17 cellular contexts compared by ENCODE assay signal in genomic region chr6:131169613-131170012, GRCh38. TPM values are rescaled to one million over a fixed set of nuclear protein-coding genes. Genes with fewer than 3 reads are reported as not detected.
DNase-seq lines count a peak whose midpoint lies in the region; ATAC-seq and TF ChIP-seq lines count a peak whose summit lies in the region.
"Had no signal": no experiment of that assay in that cellular context is flagged by ENCODE, and none has a peak within 500 bp of the region (broad histone marks: within the 10 kb centered on the region; RNA-seq: fewer than 3 reads in every experiment).

No MANE protein-coding gene starts in this region.

- H3K79me2 ChIP-seq in H9 (ENCODE audit: insufficient read depth, low read length) (no peaks in the 10 kb centered on the region), neural cell (replicated peaks; ENCODE audit: insufficient read depth, low read length) (no peaks in the 10 kb centered on the region)

- no peaks in the 10 kb centered on the region for H3F3A ChIP-seq in neural cell (ENCODE audit: insufficient read depth, low read length, poor library complexity, severe bottlenecking)

- H2BK20ac ChIP-seq in H9 (ENCODE audit: low read depth, low read length, poor library complexity, severe bottlenecking): no peak overlapping the region

- peak overlapping the region; percentile 50 for H2AK5ac ChIP-seq in H9 (ENCODE audit: insufficient read length, low read length)

- no peaks in the 10 kb centered on the region for H3K23me2 ChIP-seq in H9 (ENCODE audit: insufficient read length, low read depth, low read length, poor library complexity, severe bottlenecking)

- intact Hi-C loops in MCF 10A (cut with micrococcal nuclease): loop anchor here (5.0 kb wide), 2 partner anchors 52 to 282 kb away; no protein-coding TSS in a partner anchor
- intact Hi-C loops in left lung (cut with DNase I): no loop called here

- H2BK5ac ChIP-seq in H9 (ENCODE audit: insufficient read length, low read length): no peak overlapping the region

- no TSS peak for BruUV-seq in MCF 10A (replicated peaks; lab: Mats Ljungman, UMichigan)

- no peak overlapping the region for H3K9ac ChIP-seq in H9 (ENCODE audit: extremely low read depth, insufficient read length, low read length)
- no peak overlapping the region for H3K9ac ChIP-seq in neural cell (ENCODE audit: low read length)
- H3K9ac ChIP-seq: BLaER1 treated with 17β-estradiol and CSF1 and Interleukin-3, amounts not matched to agents 10 nM and 100 nM had no signal

- no peaks in the 10 kb centered on the region for H3K27me3 ChIP-seq in H9 (ENCODE audit: insufficient read depth, low read length)
- no peaks in the 10 kb centered on the region for H3K27me3 ChIP-seq in neural cell (ENCODE audit: insufficient read depth, low read depth, low read length)
- no peaks in the 10 kb centered on the region for H3K27me3 ChIP-seq in left lung
- H3K27me3 ChIP-seq: BLaER1 treated with 17β-estradiol and CSF1 and Interleukin-3, amounts not matched to agents 10 nM and 100 nM had no signal

- no peaks in the 10 kb centered on the region for H3K9me2 ChIP-seq in neural cell (ENCODE audit: insufficient read depth, low read length)

- H4K8ac ChIP-seq in H9 (replicated peaks; ENCODE audit: insufficient read length, low read depth, low read length): no peak overlapping the region

- H4K5ac ChIP-seq in H9 (ENCODE audit: insufficient read length, low read depth, low read length): no peak overlapping the region

- no peaks in the 10 kb centered on the region for H3K27me3 Mint-ChIP-seq in H9 (ENCODE audit: low read depth)
- H3K27me3 Mint-ChIP-seq in T-helper 17 cell: no peaks in the 10 kb centered on the region
- no peaks in the 10 kb centered on the region for H3K27me3 Mint-ChIP-seq in MCF 10A (ENCODE audit: insufficient read depth, unreplicated experiment)
- H3K27me3 Mint-ChIP-seq: B cell; CD4-positive, alpha-beta T cell had no signal

- H3K79me1 ChIP-seq in H9 (ENCODE audit: insufficient read depth, low read depth, low read length, poor library complexity, severe bottlenecking): no peaks in the 10 kb centered on the region

- H3K36me3 ChIP-seq in neural cell (ENCODE audit: insufficient read depth, low read length): no peaks in the 10 kb centered on the region
- peaks cover 0 to 4% of the 10 kb centered on the region in 2 donors for H3K36me3 ChIP-seq in left lung

- H3K14ac ChIP-seq in H9 (ENCODE audit: insufficient read depth, low read length): no peak overlapping the region

- no peak for TF ChIP-seq RAD21 in neural cell (conservative IDR thresholded peaks at IDR 0.05)

- H3K4ac ChIP-seq in H9 (ENCODE audit: low read depth, low read length): no peak overlapping the region

- H3K9me3 ChIP-seq in H9 (ENCODE audit: control insufficient read depth, low read depth, low read length) (no peaks in the 10 kb centered on the region), T-helper 17 cell (ENCODE audit: control insufficient read depth, low read length, poor library complexity, severe bottlenecking) (no peaks in the 10 kb centered on the region), neural cell (ENCODE audit: low read length) (no peaks in the 10 kb centered on the region), left lung (no peaks in the 10 kb centered on the region)
- H3K9me3 ChIP-seq: A549; BLaER1 treated with 17β-estradiol and CSF1 and Interleukin-3, amounts not matched to agents 10 nM and 100 nM; Caco-2 had no signal

- H3K4me3 ChIP-seq in neural cell (ENCODE audit: low read length) (no peak overlapping the region), left lung (no peak overlapping the region)
- H3K4me3 ChIP-seq: A549; BLaER1 treated with 17β-estradiol and CSF1 and Interleukin-3, amounts not matched to agents 10 nM and 100 nM had no signal

- no peak overlapping the region for H3K23ac ChIP-seq in H9 (ENCODE audit: insufficient read length, low read depth, low read length)

- H3K4me3 Mint-ChIP-seq in H9 (no peak overlapping the region), T-helper 17 cell (no peak overlapping the region), MCF 10A (ENCODE audit: unreplicated experiment) (no peak overlapping the region)
- H3K4me3 Mint-ChIP-seq: B cell; CD4-positive, alpha-beta T cell; CD8-positive, alpha-beta T cell had no signal

- POLR2A ChIA-PET in MCF 10A (lab: Yijun Ruan, JAX): no interaction called here

- no peak overlapping the region for H4K91ac ChIP-seq in H9 (ENCODE audit: insufficient read length, low read depth, low read length)

- no peaks in the 10 kb centered on the region for H3K4me1 ChIP-seq in H9 (ENCODE audit: insufficient read depth, low read length)
- H3K4me1 ChIP-seq in left lung: no peaks in the 10 kb centered on the region
- H3K4me1 ChIP-seq: A549; BLaER1 treated with 17β-estradiol and CSF1 and Interleukin-3, amounts not matched to agents 10 nM and 100 nM had no signal

- ATAC-seq in T-helper 17 cell (no peak), left lung (no peak)
- ATAC-seq: A549; CD8-positive, alpha-beta T cell had no signal

- 0 out of 7 replicates have a peak, but pooled peaks cover 0 to 7% (median 0%) of the 10 kb centered on the region in 3 experiments for H3K36me3 Mint-ChIP-seq in H9 (ENCODE audit: insufficient read depth in 1 of 3, low read depth in 3 of 3)
- peaks cover 12% of the 10 kb centered on the region for H3K36me3 Mint-ChIP-seq in T-helper 17 cell (ENCODE audit: low read depth)
- H3K36me3 Mint-ChIP-seq in MCF 10A (ENCODE audit: insufficient read depth, unreplicated experiment): no peaks in the 10 kb centered on the region

- H3K56ac ChIP-seq in H9 (ENCODE audit: insufficient read length, low read depth, low read length): no peak overlapping the region

- H2BK15ac ChIP-seq in H9 (ENCODE audit: low read depth, low read length): no peak overlapping the region

- H3K4me1 Mint-ChIP-seq in H9: peaks cover 4 to 5% of the 10 kb centered on the region in 2 experiments
- peaks cover 6% of the 10 kb centered on the region for H3K4me1 Mint-ChIP-seq in T-helper 17 cell
- peaks cover 7% of the 10 kb centered on the region for H3K4me1 Mint-ChIP-seq in MCF 10A (ENCODE audit: insufficient read depth, unreplicated experiment)
- H3K4me1 Mint-ChIP-seq: B cell had no signal

- H2AFZ ChIP-seq in H9 (ENCODE audit: low read length) (no peak overlapping the region), neural cell (ENCODE audit: low read depth, low read length) (no peak overlapping the region)

- no peak overlapping the region for H2BK12ac ChIP-seq in H9 (ENCODE audit: insufficient read length, low read depth, low read length)

- H3K18ac ChIP-seq in H9 (ENCODE audit: insufficient read length, low read depth, low read length): no peak overlapping the region

- no peaks in the 10 kb centered on the region for H4K20me1 ChIP-seq in H9 (ENCODE audit: control insufficient read depth, insufficient read depth, insufficient read length)
- H4K20me1 ChIP-seq in neural cell (ENCODE audit: insufficient read depth): no peaks in the 10 kb centered on the region
- H4K20me1 ChIP-seq: BLaER1 treated with 17β-estradiol and CSF1 and Interleukin-3, amounts not matched to agents 10 nM and 100 nM had no signal

- H3K4me2 ChIP-seq in H9 (ENCODE audit: insufficient read depth, insufficient read length, low read length): no peak overlapping the region
- H3K4me2 ChIP-seq in neural cell (ENCODE audit: low read length): no peak overlapping the region
- H3K4me2 ChIP-seq: A549; BLaER1 treated with 17β-estradiol and CSF1 and Interleukin-3, amounts not matched to agents 10 nM and 100 nM had no signal

- H3K9me3 Mint-ChIP-seq in H9 (no peaks in the 10 kb centered on the region), MCF 10A (ENCODE audit: unreplicated experiment) (no peaks in the 10 kb centered on the region)
- H3K9me3 Mint-ChIP-seq: CD4-positive, alpha-beta T cell; CD8-positive, alpha-beta T cell had no signal

- H3T11ph ChIP-seq in H9 (ENCODE audit: low read length): no peak overlapping the region

- CTCF ChIA-PET in MCF 10A (lab: Yijun Ruan, JAX): no interaction called here

- H3K27ac ChIP-seq in H9 (ENCODE audit: insufficient read length, low read depth, low read length) (no peak overlapping the region), neural cell (ENCODE audit: low read length) (no peak overlapping the region), left lung (no peak overlapping the region)
- H3K27ac ChIP-seq: 22Rv1; A549; BLaER1 treated with 17β-estradiol and CSF1 and Interleukin-3, amounts not matched to agents 10 nM and 100 nM; C4-2B had no signal

- H3K27ac Mint-ChIP-seq in H9 (no peak overlapping the region), T-helper 17 cell (peak overlapping the region; percentile 56), MCF 10A (ENCODE audit: low read depth, unreplicated experiment) (no peak overlapping the region)
- H3K27ac Mint-ChIP-seq: B cell; CD4-positive, alpha-beta T cell; CD8-positive, alpha-beta T cell had no signal

- TF ChIP-seq CTCF in H9 (conservative IDR thresholded peaks at IDR 0.05) (no peak), neural cell (IDR thresholded peaks at IDR 0.05; ENCODE audit: poor library complexity, severe bottlenecking) (no peak), MCF 10A (IDR thresholded peaks at IDR 0.05; ENCODE audit: unreplicated experiment) (no peak), left lung (IDR thresholded peaks at IDR 0.05) (no peak)

- DNase-seq in H9 (no peak), T-helper 17 cell (no peak), MCF 10A (ENCODE audit: unreplicated experiment) (no peak), left lung (no peak)
- DNase-seq: AML-193; Caco-2; Calu3; CD4-positive, alpha-beta T cell; CD8-positive, alpha-beta T cell; DMS79 treated with DMSO at 0.1 percent for 48 hours; GF-D8 had no signal

- no peak overlapping the region for H2BK120ac ChIP-seq in H9 (ENCODE audit: low read depth, low read length, poor library complexity, severe bottlenecking)

- TF ChIP-seq EP300 in neural cell (conservative IDR thresholded peaks at IDR 0.05; ENCODE audit: poor library complexity, severe bottlenecking): peak; percentile 93

TF ChIP-seq in neural cell, 6 proteins besides CTCF, POLR2A, EP300 and RAD21 (continues in another document):
- no peak for TF ChIP-seq EZH2 (IDR thresholded peaks at IDR 0.05; ENCODE audit: borderline replicate concordance, insufficient read depth, low read length, poor library complexity, severe bottlenecking)

RNA-seq across cellular contexts. Expression of gene AKAP7, which starts 34.3 kb away (rescaled TPM):
- total RNA-seq in H9 (2021) (7.6 and 9.8 TPM in 2 replicates), T-helper 17 cell (10 to 100 TPM in 1 of 2 donors, 1 to 10 TPM in 1; 3.9 to 11.6 TPM), MCF 10A (2022) (2.9 and 5.6 TPM in 2 replicates), left lung (10 to 100 TPM in 1 of 2 donors, 1 to 10 TPM in 1; 9.3 to 12.1 TPM)
- polyA plus RNA-seq in neural cell: 1.6 and 3.4 TPM in 2 replicates
- polyA minus RNA-seq in neural cell: 4.3 and 6.1 TPM in 2 replicates
